ENCODE assay signal across 8 cellular contexts in the genomic region with DNA sequence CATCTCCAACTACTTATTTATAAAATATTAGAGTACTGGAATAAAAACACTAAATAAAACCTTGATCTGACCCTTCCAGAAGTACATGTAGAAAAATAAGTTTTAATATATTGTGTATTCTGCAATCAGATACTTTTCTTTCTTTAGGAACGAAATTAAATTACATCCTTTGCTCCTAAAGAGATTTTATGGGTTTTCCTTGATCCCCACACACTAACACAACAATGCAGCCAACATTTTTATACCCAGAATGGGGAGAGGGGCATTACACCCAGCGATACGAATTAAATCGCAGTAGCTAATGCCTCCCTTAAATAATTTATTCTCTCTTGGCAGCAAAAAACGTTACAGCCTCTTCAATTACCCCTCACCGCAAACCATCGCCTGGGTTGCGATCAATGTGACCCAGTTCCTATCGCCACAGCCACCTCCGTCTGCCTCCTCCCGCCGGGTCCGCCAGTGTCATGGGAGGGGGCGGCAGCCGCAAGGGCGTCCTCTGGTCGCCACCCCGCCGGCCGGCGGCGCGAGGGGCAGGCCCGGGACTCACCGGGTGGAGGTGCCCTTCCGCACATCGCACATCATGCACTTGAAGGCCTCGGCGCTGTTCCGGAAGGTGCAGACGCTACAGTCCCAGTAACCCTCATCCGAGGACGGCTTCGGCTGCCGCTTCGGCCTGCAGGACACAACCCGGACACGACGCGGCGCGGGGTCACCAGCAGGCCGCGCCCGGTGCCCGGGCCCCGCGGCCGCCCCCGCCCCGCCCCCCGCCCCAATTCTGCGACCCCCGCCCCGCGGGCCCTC. TPM values are rescaled to one million over a fixed set of nuclear protein-coding genes. Genes with fewer than 3 reads are reported as not detected.
DNase-seq lines count a peak whose midpoint lies in the region; ATAC-seq and TF ChIP-seq lines count a peak whose summit lies in the region.

No MANE protein-coding gene starts in this region.

- TF ChIP-seq CTCF in GM12874 (IDR thresholded peaks at IDR 0.05; ENCODE audit: insufficient read depth, low read depth, low read length) (peak; percentile 68), NB4 (IDR thresholded peaks at IDR 0.05; ENCODE audit: low read depth, low read length) (peak; percentile 49), adrenal gland (IDR thresholded peaks at IDR 0.05) (peak in 5 of 6 experiments; percentile 22 to 53 (median 32)), prostate gland (IDR thresholded peaks at IDR 0.05) (peak in 2 of 4 experiments; percentile 39 to 53)

- TF ChIP-seq POLR2A in NB4 (IDR thresholded peaks at IDR 0.05; ENCODE audit: extremely low read depth, insufficient read length) (peak; percentile 45), adrenal gland (IDR thresholded peaks at IDR 0.05) (peak; percentile 40 to 68), prostate gland (IDR thresholded peaks at IDR 0.05) (peak; percentile 36)

- peak; percentile 78 for ATAC-seq in HG02588 (IDR thresholded peaks at IDR 0.05; ENCODE audit: unreplicated experiment)
- ATAC-seq in left ventricle myocardium superior = peak; percentile 70

- peaks cover 5 to 39% of the 10 kb centered on the region in 2 donors for H3K4me1 ChIP-seq in adrenal gland (replicated peaks in 1 of 2)
- no peaks in the 10 kb centered on the region for H3K4me1 ChIP-seq in prostate gland (replicated peaks)
- peaks cover 5% of the 10 kb centered on the region for H3K4me1 ChIP-seq in urinary bladder (ENCODE audit: insufficient read depth)

- H3K9me3 ChIP-seq in adrenal gland (replicated peaks in 1 of 3) (no peaks in the 10 kb centered on the region), prostate gland (no peaks in the 10 kb centered on the region)

- H3K36me3 ChIP-seq in adrenal gland (replicated peaks in 1 of 2) = no peaks in the 10 kb centered on the region
- no peaks in the 10 kb centered on the region for H3K36me3 ChIP-seq in prostate gland
- no peaks in the 10 kb centered on the region for H3K36me3 ChIP-seq in urinary bladder (ENCODE audit: insufficient read depth)

- H3K4me3 ChIP-seq in NB4 (ENCODE audit: low read depth, low read length) = peak overlapping the region; percentile 88
- H3K4me3 ChIP-seq in adrenal gland = peak overlapping the region in 3 of 4 donors; percentile 58 to 96 (median 75)
- H3K4me3 ChIP-seq in prostate gland = peak overlapping the region; percentile 79 to 84
- peak overlapping the region; percentile 100 for H3K4me3 ChIP-seq in urinary bladder (ENCODE audit: low read depth, low read length)

- H3K27ac ChIP-seq in adrenal gland = peak overlapping the region in 4 of 5 donors; percentile 91 to 98 (median 95)
- peak overlapping the region; percentile 86 to 92 for H3K27ac ChIP-seq in prostate gland
- H3K27ac ChIP-seq in urinary bladder (ENCODE audit: low read depth) = peak overlapping the region; percentile 82

- no peaks in the 10 kb centered on the region for H3K27me3 ChIP-seq in adrenal gland
- H3K27me3 ChIP-seq in prostate gland (replicated peaks; ENCODE audit: insufficient read depth) = no peaks in the 10 kb centered on the region

- DNase-seq in NB4 (ENCODE audit: low read depth) (peak; percentile 92), T follicular helper cell (ENCODE audit: low read depth) (peak; percentile 50), adrenal gland (peak; percentile 75 to 90 (median 86)), left ventricle myocardium superior (peak; percentile 86), prostate gland (ENCODE audit: low spot score) (peak; percentile 70)

- WGBS in adrenal gland, 4 donors = 0 to 1% (median 1%) methylated on average over 6 to 55 of the region's 56 CpGs
- WGBS in prostate gland = under 1% methylated on average over 26 of the region's 56 CpGs
- under 1% methylated on average over 55 of the region's 56 CpGs for WGBS in urinary bladder

- intact Hi-C loops in adrenal gland (cut with DNase I) (loop anchor here (10.0 kb wide), 2 partner anchors 88 to 102 kb away; a partner anchor contains a TSS), left ventricle myocardium superior (cut with micrococcal nuclease) (loop anchor here (5.0 to 10.0 kb wide), 2 partner anchors 92 to 95 kb away; a partner anchor contains a TSS), prostate gland (cut with DNase I) (loop anchor here (5.0 to 10.0 kb wide), 3 partner anchors 90 to 248 kb away; a partner anchor contains a TSS)

RNA-seq across cellular contexts. Expression of a gene that starts 0.8 kb away (rescaled TPM):
- total RNA-seq in adrenal gland = 10 to 100 TPM; 12.2 to 39.2 (median 26.4) TPM
- 10 to 100 TPM; 10.4 to 27.8 (median 16.7) TPM for polyA plus RNA-seq in adrenal gland
- total RNA-seq in left ventricle myocardium superior = 62.7 TPM
- 10 to 100 TPM; 10.0 to 14.4 TPM for total RNA-seq in prostate gland
- 40.8 TPM for total RNA-seq in urinary bladder
- polyA plus RNA-seq in urinary bladder = 13.7 TPM

Comparison
In these comparisons a context has a peak if more than half of its experiments do, and no peak if none do; other contexts are left out.
1. Peak in every context shown above with its lines: DNase-seq, ATAC-seq, H3K4me3 ChIP-seq and H3K27ac ChIP-seq.